ENCODE assay signal across 1 cellular context in genomic region chr1:40257313-40257687, GRCh38.
TF ChIP-seq lines count a peak whose summit lies in the region.

No MANE protein-coding gene starts in this region.

TF ChIP-seq in HCT116, 20 proteins besides CTCF, POLR2A, EP300 and RAD21 (continued from another document):
- TF ChIP-seq MAX (IDR thresholded peaks at IDR 0.05): no peak
- no peak for TF ChIP-seq SP1 (IDR thresholded peaks at IDR 0.05; ENCODE audit: low read depth)
- TF ChIP-seq ATF3 (IDR thresholded peaks at IDR 0.05): no peak
- no peak for TF ChIP-seq EGR1 (IDR thresholded peaks at IDR 0.05; ENCODE audit: low read depth)
- no peak for TF ChIP-seq TCF7L2 (IDR thresholded peaks at IDR 0.05; ENCODE audit: borderline replicate concordance, extremely low read depth, insufficient read depth, insufficient read length)
- TF ChIP-seq SIN3A (IDR thresholded peaks at IDR 0.05; ENCODE audit: low read depth): no peak
- TF ChIP-seq ZFX (IDR thresholded peaks at IDR 0.05): no peak
- no peak for TF ChIP-seq JUND (IDR thresholded peaks at IDR 0.05)
